Comparison of ENCODE assay signal across 8 cellular contexts in the genomic region with DNA sequence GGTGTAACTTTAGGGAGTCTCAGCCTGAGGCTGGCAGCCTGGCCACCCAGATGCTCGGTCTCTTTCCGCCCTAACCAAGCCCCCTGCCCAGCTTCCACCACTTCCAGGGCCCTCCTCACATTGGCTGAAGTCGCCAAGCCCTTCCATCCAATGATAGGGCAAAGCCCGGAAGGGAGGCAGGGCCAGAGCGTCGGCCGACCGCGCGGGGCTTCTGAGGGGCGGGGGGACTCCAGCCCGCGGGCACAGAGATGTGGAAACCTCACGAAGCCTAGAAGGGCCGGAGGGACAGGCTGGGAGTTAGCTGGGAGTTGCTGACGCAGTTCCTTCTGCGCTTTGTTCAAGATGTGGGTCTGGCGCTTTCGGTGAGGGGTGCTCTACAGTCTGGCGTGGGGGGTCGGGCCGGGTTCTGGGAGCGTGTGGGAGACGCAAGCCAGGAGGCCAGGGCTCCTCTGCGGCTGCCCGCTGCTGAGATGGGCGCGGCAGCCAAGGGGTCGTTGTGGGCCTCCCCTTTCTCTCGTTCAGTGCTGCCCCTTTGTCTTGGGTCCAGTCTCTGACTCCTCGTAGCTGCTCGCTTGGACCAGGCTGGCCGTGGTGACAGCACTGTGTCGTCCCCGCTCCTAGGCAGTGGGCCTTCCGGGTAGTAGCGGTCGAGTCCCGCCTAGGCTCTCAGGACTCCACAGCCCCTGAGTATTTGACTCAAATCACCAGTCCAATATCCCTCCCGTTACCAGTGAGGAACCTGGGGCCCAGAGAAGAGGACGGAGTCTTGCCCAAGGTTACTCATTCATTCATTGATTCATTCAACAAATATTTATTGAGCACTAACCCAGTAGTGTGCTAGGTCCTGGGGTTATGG. TPM values are rescaled to one million over a fixed set of nuclear protein-coding genes. Genes with fewer than 3 reads are reported as not detected.
DNase-seq lines count a peak whose midpoint lies in the region; ATAC-seq and TF ChIP-seq lines count a peak whose summit lies in the region.

A gene (plus strand): TSS at position 319 of the 856 bp plus-strand sequence. CDS start 9,230 bp downstream, outside the sequence.

- H3K36me3 ChIP-seq in skeletal muscle tissue (ENCODE audit: control insufficient read depth in 3 of 3, insufficient read depth in 3 of 3, low read length in 3 of 3) = peaks cover 0 to 9% (median 7%) of the 10 kb centered on the region in 3 donors

- DNase-seq in NCI-H1417 (lab: John Stamatoyannopoulos, UW) (peak; percentile 70 to 89 (median 83)), NCI-H1417 treated with DMSO at 0.1 percent for 48 hours (lab: John Stamatoyannopoulos, UW) (no peak), NCI-H82 treated with DMSO at 0.1 percent for 48 hours (lab: John Stamatoyannopoulos, UW; ENCODE audit: unreplicated experiment) (peak; percentile 73), coronary artery (ENCODE audit: low spot score) (peak; percentile 80), kidney glomerular epithelial cell (lab: John Stamatoyannopoulos, UW) (peak; percentile 40)

- H3K9me3 ChIP-seq in skeletal muscle tissue (ENCODE audit: control insufficient read depth in 3 of 3, low read length in 3 of 3) = no peaks in the 10 kb centered on the region

- TF ChIP-seq CTCF in coronary artery (IDR thresholded peaks at IDR 0.05) = no peak

- H3K4me3 ChIP-seq in coronary artery = peak within 1 kb of the TSS; percentile 77
- peak within 1 kb of the TSS; percentile 74 to 76 (median 75) for H3K4me3 ChIP-seq in skeletal muscle tissue (ENCODE audit: low read length in 3 of 3)

- peak within 1 kb of the TSS; percentile 61 to 79 for H3K27ac ChIP-seq in coronary artery
- H3K27ac ChIP-seq in skeletal muscle tissue (ENCODE audit: low read depth, low read length) = peak within 1 kb of the TSS; percentile 62

- peaks cover 0 to 3% (median 0%) of the 10 kb centered on the region in 3 donors for H3K27me3 ChIP-seq in skeletal muscle tissue (ENCODE audit: control insufficient read depth in 3 of 3, insufficient read depth in 3 of 3, low read length in 3 of 3)

- peaks cover 5 to 19% (median 14%) of the 10 kb centered on the region in 3 donors for H3K4me1 ChIP-seq in skeletal muscle tissue (ENCODE audit: control insufficient read depth in 3 of 3, insufficient read depth in 3 of 3, low read length in 3 of 3)

- ATAC-seq in HG03064 (IDR thresholded peaks at IDR 0.05; ENCODE audit: low read depth, unreplicated experiment) (peak; percentile 65), HG03095 (IDR thresholded peaks at IDR 0.05; ENCODE audit: unreplicated experiment) (no peak)

- H3K9ac ChIP-seq in skeletal muscle tissue (ENCODE audit: low read depth in 1 of 3, low read length in 3 of 3) = peak within 1 kb of the TSS; percentile 71 to 82 (median 74)

RNA-seq across cellular contexts. Expression of the gene that starts here (rescaled TPM):
- total RNA-seq in skeletal muscle tissue = 3.1 TPM
